7 cellular contexts compared by ENCODE assay signal in genomic region chr17:40362696-40363479, GRCh38. TPM values are rescaled to one million over a fixed set of nuclear protein-coding genes. Genes with fewer than 3 reads are reported as not detected.
DNase-seq lines count a peak whose midpoint lies in the region; ATAC-seq and TF ChIP-seq lines count a peak whose summit lies in the region.

No MANE protein-coding gene starts in this region.

- peaks cover 12% of the 10 kb centered on the region for H3K27me3 Mint-ChIP-seq in activated CD4-positive, alpha-beta T cell treated with anti-CD3 and anti-CD28 coated beads, Interleukin-2, amount 10 ng/mL, durations not matched to agents 7 days and 5 days
- peaks cover 23% of the 10 kb centered on the region for H3K27me3 Mint-ChIP-seq in mesothelial cell of epicardium (ENCODE audit: low read depth)

- peak; percentile 72 for ATAC-seq in HG02885 (IDR thresholded peaks at IDR 0.05; ENCODE audit: poor library complexity, unreplicated experiment)

- peaks cover 43% of the 10 kb centered on the region for H3K4me1 Mint-ChIP-seq in activated CD4-positive, alpha-beta T cell treated with anti-CD3 and anti-CD28 coated beads, Interleukin-2, amount 10 ng/mL, durations not matched to agents 7 days and 5 days
- peaks cover 15% of the 10 kb centered on the region for H3K4me1 Mint-ChIP-seq in mesothelial cell of epicardium

- DNase-seq in NCI-H2227 treated with DMSO at 0.1 percent for 48 hours (lab: John Stamatoyannopoulos, UW) = peak; percentile 39
- peak; percentile 91 for DNase-seq in activated CD4-positive, alpha-beta T cell treated with anti-CD3 and anti-CD28 coated beads, Interleukin-2, amount 10 ng/mL, durations not matched to agents 7 days and 5 days
- peak; percentile 95 for DNase-seq in ecto neural progenitor cell (ENCODE audit: low spot score)
- peak; percentile 62 to 79 for DNase-seq in mesothelial cell of epicardium (ENCODE audit: low spot score in 2 of 2, unreplicated experiment in 2 of 2)
- DNase-seq in stimulated activated CD8-positive, alpha-beta memory T cell treated with anti-CD3 and anti-CD28 coated beads, Interleukin-7, amount 100 ng/mL, for 1 hour (ENCODE audit: low read depth in 2 of 2) = peak; percentile 37 to 42

- peak; percentile 24 for TF ChIP-seq POLR2A in GM15510 (IDR thresholded peaks at IDR 0.05; ENCODE audit: borderline replicate concordance, extremely low read depth, insufficient read length)

- CTCF ChIA-PET in activated CD4-positive, alpha-beta T cell treated with anti-CD3 and anti-CD28 coated beads, Interleukin-2, amount 10 ng/mL, durations not matched to agents 7 days and 5 days (lab: Charles Lee) = interaction anchor here (0.6 to 8.2 kb wide), 27 partner anchors 9 to 383 kb away, joined by 3 to 47 read pairs (median 3); partner anchors contain the start of gene TOP2A

- peak overlapping the region; percentile 75 for H3K27ac Mint-ChIP-seq in activated CD4-positive, alpha-beta T cell treated with anti-CD3 and anti-CD28 coated beads, Interleukin-2, amount 10 ng/mL, durations not matched to agents 7 days and 5 days
- no peak overlapping the region for H3K27ac Mint-ChIP-seq in mesothelial cell of epicardium

- peak overlapping the region; percentile 77 for H3K4me3 Mint-ChIP-seq in activated CD4-positive, alpha-beta T cell treated with anti-CD3 and anti-CD28 coated beads, Interleukin-2, amount 10 ng/mL, durations not matched to agents 7 days and 5 days
- peak overlapping the region; percentile 72 for H3K4me3 Mint-ChIP-seq in mesothelial cell of epicardium

- TF ChIP-seq CTCF in mesothelial cell of epicardium (IDR thresholded peaks at IDR 0.05; ENCODE audit: unreplicated experiment) = peak; percentile 40

- no peaks in the 10 kb centered on the region for H3K9me3 Mint-ChIP-seq in activated CD4-positive, alpha-beta T cell treated with anti-CD3 and anti-CD28 coated beads, Interleukin-2, amount 10 ng/mL, durations not matched to agents 7 days and 5 days
- H3K9me3 Mint-ChIP-seq in mesothelial cell of epicardium = no peaks in the 10 kb centered on the region

- POLR2A ChIA-PET in activated CD4-positive, alpha-beta T cell treated with anti-CD3 and anti-CD28 coated beads, Interleukin-2, amount 10 ng/mL, durations not matched to agents 7 days and 5 days (lab: Charles Lee) = interaction anchor here (0.7 to 1.0 kb wide), 2 partner anchors 170 to 198 kb away, joined by 4 to 9 read pairs; no protein-coding TSS in a partner anchor

- H3K36me3 Mint-ChIP-seq in activated CD4-positive, alpha-beta T cell treated with anti-CD3 and anti-CD28 coated beads, Interleukin-2, amount 10 ng/mL, durations not matched to agents 7 days and 5 days (ENCODE audit: low read depth) = no peaks in the 10 kb centered on the region
- no peaks in the 10 kb centered on the region for H3K36me3 Mint-ChIP-seq in mesothelial cell of epicardium

RNA-seq across cellular contexts. Expression of gene GJD3, which starts 1.6 kb away (rescaled TPM):
- under 1 TPM in 1 of 2 experiments, not detected in 1; 0.22 TPM for total RNA-seq in activated CD4-positive, alpha-beta T cell treated with anti-CD3 and anti-CD28 coated beads, Interleukin-2, amount 10 ng/mL, durations not matched to agents 7 days and 5 days
- total RNA-seq in mesothelial cell of epicardium = 0.27 TPM in 1 of 3 replicates, not detected in the others

RNA-seq across cellular contexts. Expression of gene RARA, which starts 53.9 kb away (rescaled TPM):
- total RNA-seq in activated CD4-positive, alpha-beta T cell treated with anti-CD3 and anti-CD28 coated beads, Interleukin-2, amount 10 ng/mL, durations not matched to agents 7 days and 5 days = 10 to 100 TPM; 66.6 to 66.7 TPM
- 74.0 to 80.8 TPM (median 79.6 TPM) in 3 replicates for total RNA-seq in mesothelial cell of epicardium

RNA-seq across cellular contexts. Expression of gene TOP2A, which starts 54.8 kb away (rescaled TPM):
- 100 to 1,000 TPM; 504 to 522 TPM for total RNA-seq in activated CD4-positive, alpha-beta T cell treated with anti-CD3 and anti-CD28 coated beads, Interleukin-2, amount 10 ng/mL, durations not matched to agents 7 days and 5 days
- total RNA-seq in mesothelial cell of epicardium = 79.4 to 91.0 TPM (median 85.3 TPM) in 3 replicates

Comparison
In these comparisons a context has a peak if more than half of its experiments do, and no peak if none do; other contexts are left out.
1. Peak in every context shown above with its lines: DNase-seq and ATAC-seq.
2. DNase-seq: peak in every context shown above with its lines; median percentile 95 in ecto neural progenitor cell; 91 in activated CD4-positive, alpha-beta T cell treated with anti-CD3 and anti-CD28 coated beads, Interleukin-2, amount 10 ng/mL, durations not matched to agents 7 days and 5 days; 70 in mesothelial cell of epicardium; 40 in stimulated activated CD8-positive, alpha-beta memory T cell treated with anti-CD3 and anti-CD28 coated beads, Interleukin-7, amount 100 ng/mL, for 1 hour; 39 in NCI-H2227 treated with DMSO at 0.1 percent for 48 hours.